Comparison of ENCODE assay signal across 25 cellular contexts in genomic region chr15:51046016-51046415, GRCh38. TPM values are rescaled to one million over a fixed set of nuclear protein-coding genes. Genes with fewer than 3 reads are reported as not detected.
"Had no signal": no experiment of that assay in that cellular context is flagged by ENCODE, and none has a peak within 500 bp of the region (broad histone marks: within the 10 kb centered on the region; RNA-seq: fewer than 3 reads in every experiment).

No MANE protein-coding gene starts in this region.

- H3K79me2 ChIP-seq: hepatocyte had no signal

- ATAC-seq: heart right ventricle; left cardiac atrium; left lung; lower lobe of right lung; naive thymus-derived CD8-positive, alpha-beta T cell; right cardiac atrium; stimulated activated memory B cell treated with anti-CD40 and anti-IgM and Interleukin-4, amounts not matched to agents 10 μg/mL and 1 μg/mL and 100 μg/mL, for 72 hours; stimulated activated naive CD8-positive, alpha-beta T cell treated with anti-CD3 and anti-CD28 coated beads, Interleukin-15, amount 100 ng/mL, for 72 hours had no signal

- FAIRE-seq: keratinocyte, pancreas had no signal

- H3K36me3 ChIP-seq: heart right ventricle, left lung, lower lobe of right lung, pancreas, prostate gland, tibial nerve had no signal

- H3K4me3 ChIP-seq: heart right ventricle, hepatocyte, left lung, lower lobe of right lung, pancreas, prostate gland, smooth muscle cell, tibial nerve had no signal

- H3K27me3 ChIP-seq: heart right ventricle, hepatocyte, left lung, pancreas, tibial nerve had no signal

- H2AFZ ChIP-seq: hepatocyte had no signal

- H3K27ac ChIP-seq: heart right ventricle, left lung, lower lobe of right lung, prostate gland, tibial nerve had no signal

- DNase-seq: heart right ventricle; kidney glomerular epithelial cell; left cardiac atrium; left lung; lower lobe of right lung; naive thymus-derived CD8-positive, alpha-beta T cell; nucleus accumbens; pancreas; posterior cingulate gyrus; retina; right cardiac atrium; stimulated activated CD4-positive, alpha-beta T cell treated with anti-CD3 and anti-CD28 coated beads, Interleukin-1b, Interleukin-23, amount 100 ng/mL, for 48 hours; stimulated activated CD4-positive, alpha-beta T cell treated with anti-CD3 and anti-CD28 coated beads, Interleukin-2, amount 100 ng/mL, for 48 hours; stimulated activated CD4-positive, alpha-beta T cell treated with anti-CD3 and anti-CD28 coated beads, Interleukin-4, amount 100 ng/mL, for 4 hours; stimulated activated CD8-positive, alpha-beta memory T cell treated with anti-CD3 and anti-CD28 coated beads, Interleukin-4, amount 100 ng/mL, for 48 hours; stimulated activated naive CD4-positive, alpha-beta T cell treated with Interleukin-2 at 50 U/mL for 16 hours; stimulated activated naive CD8-positive, alpha-beta T cell treated with anti-CD3 and anti-CD28 coated beads, Interleukin-15, amount 100 ng/mL, for 72 hours; substantia nigra had no signal

- H3K4me2 ChIP-seq: smooth muscle cell had no signal

- H3K9me3 ChIP-seq: heart right ventricle, left lung, lower lobe of right lung, pancreas, prostate gland, tibial nerve had no signal

RNA-seq across cellular contexts. Expression of gene TNFAIP8L3, which starts 48.7 kb away (rescaled TPM):
- total RNA-seq: naive thymus-derived CD8-positive, alpha-beta T cell; neural crest cell; smooth muscle cell had no signal
- polyA plus RNA-seq: naive thymus-derived CD8-positive, alpha-beta T cell; smooth muscle cell had no signal
